ENCODE assay signal across 26 cellular contexts in the genomic region with DNA sequence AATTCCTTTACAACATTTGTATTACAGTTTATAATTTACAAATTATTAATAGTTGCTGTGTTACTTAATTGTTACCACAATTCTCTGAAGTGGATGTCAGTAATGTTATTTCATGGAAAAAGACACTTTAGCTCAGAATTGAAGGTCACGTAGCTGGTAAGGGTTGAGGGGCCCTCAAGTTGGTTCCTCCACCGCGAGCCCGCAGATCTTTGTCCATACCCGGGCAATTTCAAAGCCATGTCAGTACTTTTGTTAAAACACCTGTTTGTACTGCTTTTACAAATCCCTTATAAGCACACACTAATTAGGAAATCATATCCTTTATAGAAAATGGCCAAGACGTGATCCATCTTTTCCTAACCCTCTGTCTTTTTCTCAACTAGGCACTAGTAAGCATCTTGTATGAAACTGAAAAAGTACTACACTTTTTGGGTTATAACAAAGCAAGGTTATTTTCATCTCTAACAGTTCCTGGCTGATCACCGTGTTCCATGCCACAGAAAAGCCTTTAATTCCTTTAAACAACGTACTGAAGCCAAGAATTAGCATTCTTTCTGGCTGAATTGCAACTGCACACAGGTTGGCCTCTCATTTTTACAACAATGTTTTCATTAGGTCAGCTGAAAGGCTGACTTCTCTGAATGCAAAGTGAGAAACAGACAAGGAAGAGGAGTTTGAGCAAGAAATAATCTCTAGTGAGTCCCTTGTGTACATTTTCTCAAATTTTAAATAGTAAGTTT.
DNase-seq lines count a peak whose midpoint lies in the region; ATAC-seq and TF ChIP-seq lines count a peak whose summit lies in the region.
"Had no signal": no experiment of that assay in that cellular context is flagged by ENCODE, and none has a peak within 500 bp of the region (broad histone marks: within the 10 kb centered on the region; RNA-seq: fewer than 3 reads in every experiment).

No MANE protein-coding gene starts in this region.

- DNase-seq in cerebellar cortex (ENCODE audit: low spot score) (peak; percentile 90), inferior parietal cortex (ENCODE audit: extremely low spot score) (peak; percentile 38), sciatic nerve (ENCODE audit: low spot score) (no peak), chondrocyte (ENCODE audit: low spot score) (no peak), immature natural killer cell (no peak), NOMO-1 treated with dmso at 0.1 percent for 144 hours (lab: John Stamatoyannopoulos, UW; ENCODE audit: unreplicated experiment) (no peak)
- DNase-seq: activated CD4-positive, alpha-beta T cell treated with anti-CD3 and anti-CD28 coated beads for 4 hours; activated T-cell treated with anti-CD3 and anti-CD28 coated beads for 4 hours; AML-193; aorta; CD4-positive, alpha-beta T cell; IMR-90; NCI-H1694; NCI-H82; RPMI8226; SJCRH30; stimulated activated CD4-positive, alpha-beta T cell treated with anti-CD3 and anti-CD28 coated beads, Interleukin-4, amount 100 ng/mL, for 4 hours; T1000; upper lobe of right lung had no signal

- TF ChIP-seq CTCF in KMS-11 (conservative IDR thresholded peaks at IDR 0.05; ENCODE audit: low read depth, low read length) (no peak), chondrocyte (IDR thresholded peaks at IDR 0.05) (no peak)

- H3K4me3 ChIP-seq in KMS-11 (IDR thresholded peaks at IDR 0.05; ENCODE audit: insufficient read depth, low read depth, low read length), result no peak overlapping the region
- H3K4me3 ChIP-seq: cardiac muscle cell, GM23338, left lung, prostate gland, SJCRH30, upper lobe of right lung had no signal

- H3K9me3 Mint-ChIP-seq in chondrocyte (ENCODE audit: low read depth), result peaks cover 4% of the 10 kb centered on the region
- peaks cover 3 to 26% (median 10%) of the 10 kb centered on the region in 6 donors for H3K9me3 Mint-ChIP-seq in immature natural killer cell
- H3K9me3 Mint-ChIP-seq: CD4-positive, alpha-beta T cell; GM23338 had no signal

- H3K27me3 ChIP-seq in KMS-11 (ENCODE audit: insufficient read depth, low read depth), result no peaks in the 10 kb centered on the region
- H3K27me3 ChIP-seq: cardiac muscle cell, left lung, SJCRH30, upper lobe of right lung had no signal

- intact Hi-C loops in sciatic nerve (cut with DNase I), result no loop called here

- H2AFZ ChIP-seq in KMS-11 (ENCODE audit: low read depth), result peak overlapping the region; percentile 88
- H2AFZ ChIP-seq: GM23338 had no signal

- H3K4me1 Mint-ChIP-seq in chondrocyte (ENCODE audit: low read depth), result peaks cover 5% of the 10 kb centered on the region
- no peaks in the 10 kb centered on the region for H3K4me1 Mint-ChIP-seq in immature natural killer cell
- H3K4me1 Mint-ChIP-seq: activated naive CD4-positive, alpha-beta T cell treated with anti-CD3 and anti-CD28 coated beads, Interleukin-2, amount 50 U/mL, for 24 hours had no signal

- no peaks in the 10 kb centered on the region for H3K36me3 ChIP-seq in KMS-11 (ENCODE audit: insufficient read depth)
- H3K36me3 ChIP-seq: cardiac muscle cell, left lung, prostate gland, SJCRH30, upper lobe of right lung had no signal

- H3K4me1 ChIP-seq in KMS-11 (ENCODE audit: low read depth, poor library complexity, severe bottlenecking), result peaks cover 74% of the 10 kb centered on the region
- H3K4me1 ChIP-seq: left lung, prostate gland, SJCRH30, upper lobe of right lung had no signal

- peak overlapping the region; percentile 85 for H3K27ac ChIP-seq in KMS-11
- H3K27ac ChIP-seq: cardiac muscle cell, left lung, prostate gland, SJCRH30, upper lobe of right lung, VCaP had no signal

- H3K27ac Mint-ChIP-seq in chondrocyte (ENCODE audit: unreplicated experiment) (no peak overlapping the region), immature natural killer cell (no peak overlapping the region)
- H3K27ac Mint-ChIP-seq: activated naive CD4-positive, alpha-beta T cell treated with anti-CD3 and anti-CD28 coated beads, Interleukin-2, amount 50 U/mL, for 24 hours; CD4-positive, alpha-beta T cell; GM23338 had no signal

- peak; percentile 34 for ATAC-seq in sciatic nerve
- ATAC-seq: GM23338, left lung, upper lobe of right lung had no signal

- peak overlapping the region; percentile 35 for H3K9ac ChIP-seq in KMS-11

- no peaks in the 10 kb centered on the region for H3K36me3 Mint-ChIP-seq in chondrocyte (ENCODE audit: low read depth)
- no peaks in the 10 kb centered on the region for H3K36me3 Mint-ChIP-seq in immature natural killer cell
- H3K36me3 Mint-ChIP-seq: activated naive CD4-positive, alpha-beta T cell treated with anti-CD3 and anti-CD28 coated beads, Interleukin-2, amount 50 U/mL, for 24 hours had no signal

- peak overlapping the region; percentile 98 for H3K4me2 ChIP-seq in KMS-11
- H3K4me2 ChIP-seq: GM23338 had no signal

- H3K4me3 Mint-ChIP-seq in chondrocyte (ENCODE audit: unreplicated experiment) (no peak overlapping the region), immature natural killer cell (no peak overlapping the region)
- H3K4me3 Mint-ChIP-seq: activated naive CD4-positive, alpha-beta T cell treated with anti-CD3 and anti-CD28 coated beads, Interleukin-2, amount 50 U/mL, for 24 hours; CD4-positive, alpha-beta T cell; GM23338 had no signal

- no peaks in the 10 kb centered on the region for H3K27me3 Mint-ChIP-seq in chondrocyte (ENCODE audit: low read depth)
- H3K27me3 Mint-ChIP-seq in immature natural killer cell (ENCODE audit: low read depth in 3 of 3), result peaks cover 0 to 1% (median 0%) of the 10 kb centered on the region in 3 donors
- H3K27me3 Mint-ChIP-seq: activated naive CD4-positive, alpha-beta T cell treated with anti-CD3 and anti-CD28 coated beads, Interleukin-2, amount 50 U/mL, for 24 hours; CD4-positive, alpha-beta T cell had no signal

- H4K20me1 ChIP-seq in KMS-11 (ENCODE audit: insufficient read depth), result no peaks in the 10 kb centered on the region

- no peaks in the 10 kb centered on the region for H3K79me2 ChIP-seq in KMS-11 (ENCODE audit: insufficient read depth, low read depth)

Comparison
In these comparisons a context has a peak if more than half of its experiments do, and no peak if none do; other contexts are left out.
1. DNase-seq: peak in cerebellar cortex (single experiment) and inferior parietal cortex (single experiment); none in sciatic nerve (single experiment), chondrocyte (single experiment), immature natural killer cell (0 of 3) and NOMO-1 treated with dmso at 0.1 percent for 144 hours (single experiment).